30 cellular contexts compared by ENCODE assay signal in genomic region chr6:167157414-167157813, GRCh38. TPM values are rescaled to one million over a fixed set of nuclear protein-coding genes. Genes with fewer than 3 reads are reported as not detected.
"Had no signal": no experiment of that assay in that cellular context is flagged by ENCODE, and none has a peak within 500 bp of the region (broad histone marks: within the 10 kb centered on the region; RNA-seq: fewer than 3 reads in every experiment).

No MANE protein-coding gene starts in this region.

- H3K27me3 Mint-ChIP-seq: stimulated activated naive B cell treated with anti-CD40 and anti-IgM and Interleukin-4, amounts not matched to agents 10 μg/mL and 1 μg/mL and 100 μg/mL, for 72 hours had no signal

- H3K4me3 Mint-ChIP-seq: activated CD4-positive, alpha-beta memory T cell treated with anti-CD3 and anti-CD28 coated beads for 36 hours; activated naive CD8-positive, alpha-beta T cell treated with anti-CD3 and anti-CD28 coated beads, Interleukin-2, amount 10 ng/mL, durations not matched to agents 7 days and 5 days; nephron progenitor cell; stimulated activated naive B cell treated with anti-CD40 and anti-IgM and Interleukin-4, amounts not matched to agents 10 μg/mL and 1 μg/mL and 100 μg/mL, for 72 hours; T-helper 1 cell treated with Interleukin-12 subunit alpha and Interleukin-12 subunit beta and Interleukin-4 antibody, amounts not matched to agents 30 μg/mL and 1 μg/mL, for 36 hours; type B pancreatic cell had no signal

- H3K4me3 ChIP-seq: coronary artery, heart right ventricle, mucosa of descending colon, right lobe of liver, testis had no signal

- H3K27ac ChIP-seq: coronary artery, heart right ventricle, parathyroid adenoma, right lobe of liver, testis had no signal

- H3K9me3 Mint-ChIP-seq: activated CD4-positive, alpha-beta memory T cell treated with anti-CD3 and anti-CD28 coated beads for 36 hours; activated naive CD8-positive, alpha-beta T cell treated with anti-CD3 and anti-CD28 coated beads, Interleukin-2, amount 10 ng/mL, durations not matched to agents 7 days and 5 days; nephron progenitor cell; T-helper 1 cell treated with Interleukin-12 subunit alpha and Interleukin-12 subunit beta and Interleukin-4 antibody, amounts not matched to agents 30 μg/mL and 1 μg/mL, for 36 hours; type B pancreatic cell had no signal

- H2AFZ ChIP-seq: parathyroid adenoma had no signal

- H3K36me3 ChIP-seq: heart right ventricle, right lobe of liver had no signal

- DNase-seq: activated CD4-positive, alpha-beta memory T cell treated with anti-CD3 and anti-CD28 coated beads for 36 hours; activated CD4-positive, alpha-beta T cell treated with anti-CD3 and anti-CD28 coated beads for 4 hours; activated CD4-positive, CD25-positive, alpha-beta regulatory T cell; activated naive CD4-positive, alpha-beta T cell treated with Interleukin-2 at 50 U/mL for 16 hours; activated naive CD8-positive, alpha-beta T cell treated with anti-CD3 and anti-CD28 coated beads, Interleukin-2, amount 10 ng/mL, durations not matched to agents 7 days and 5 days; activated T-cell treated with anti-CD3 and anti-CD28 coated beads, Interleukin-2, amount 50 U/mL, for 48 hours; amniotic stem cell; cerebellar nuclear complex; erythroblast; foreskin fibroblast; heart right ventricle; islet precursor cell; left colon; mesendoderm; mucosa of descending colon; nephron progenitor cell; nucleus accumbens; right lobe of liver; small intestine; stimulated activated CD4-positive, alpha-beta T cell treated with anti-CD3 and anti-CD28 coated beads, Interleukin-15, amount 100 ng/mL, for 24 hours; stimulated activated naive B cell treated with anti-CD40 and anti-IgM and Interleukin-4, amounts not matched to agents 10 μg/mL and 1 μg/mL and 100 μg/mL, for 72 hours; T1000; testis had no signal

- H3K36me3 Mint-ChIP-seq: activated CD4-positive, alpha-beta memory T cell treated with anti-CD3 and anti-CD28 coated beads for 36 hours; activated naive CD8-positive, alpha-beta T cell treated with anti-CD3 and anti-CD28 coated beads, Interleukin-2, amount 10 ng/mL, durations not matched to agents 7 days and 5 days; stimulated activated naive B cell treated with anti-CD40 and anti-IgM and Interleukin-4, amounts not matched to agents 10 μg/mL and 1 μg/mL and 100 μg/mL, for 72 hours; type B pancreatic cell had no signal

- H3K27ac Mint-ChIP-seq: activated CD4-positive, alpha-beta memory T cell treated with anti-CD3 and anti-CD28 coated beads for 36 hours; activated naive CD8-positive, alpha-beta T cell treated with anti-CD3 and anti-CD28 coated beads, Interleukin-2, amount 10 ng/mL, durations not matched to agents 7 days and 5 days; stimulated activated naive B cell treated with anti-CD40 and anti-IgM and Interleukin-4, amounts not matched to agents 10 μg/mL and 1 μg/mL and 100 μg/mL, for 72 hours; T-helper 1 cell treated with Interleukin-12 subunit alpha and Interleukin-12 subunit beta and Interleukin-4 antibody, amounts not matched to agents 30 μg/mL and 1 μg/mL, for 36 hours; type B pancreatic cell had no signal

- H3K9ac ChIP-seq: parathyroid adenoma had no signal

- H3K27me3 ChIP-seq: right lobe of liver, testis had no signal

- ATAC-seq: heart right ventricle, left colon, mucosa of descending colon had no signal

- H3K9me3 ChIP-seq: heart right ventricle, mucosa of descending colon, right lobe of liver, testis had no signal

- H3K79me2 ChIP-seq: parathyroid adenoma had no signal

- H3K4me1 ChIP-seq: parathyroid adenoma, right lobe of liver, testis had no signal

RNA-seq across cellular contexts. Expression of gene GPR31, which starts 0.4 kb away (rescaled TPM):
- total RNA-seq: activated CD4-positive, alpha-beta memory T cell treated with anti-CD3 and anti-CD28 coated beads for 36 hours; activated naive CD8-positive, alpha-beta T cell treated with anti-CD3 and anti-CD28 coated beads, Interleukin-2, amount 10 ng/mL, durations not matched to agents 7 days and 5 days; fibroblast of lung; heart right ventricle; left colon; lower leg skin; mucosa of descending colon; pulmonary artery endothelial cell; right lobe of liver had no signal
- polyA plus RNA-seq: fibroblast of lung, heart right ventricle, small intestine had no signal

RNA-seq across cellular contexts. Expression of gene CCR6, which starts 34.5 kb away (rescaled TPM):
- total RNA-seq: fibroblast of lung, pulmonary artery endothelial cell had no signal
- polyA plus RNA-seq: fibroblast of lung, heart right ventricle had no signal
